In the genomic region with DNA sequence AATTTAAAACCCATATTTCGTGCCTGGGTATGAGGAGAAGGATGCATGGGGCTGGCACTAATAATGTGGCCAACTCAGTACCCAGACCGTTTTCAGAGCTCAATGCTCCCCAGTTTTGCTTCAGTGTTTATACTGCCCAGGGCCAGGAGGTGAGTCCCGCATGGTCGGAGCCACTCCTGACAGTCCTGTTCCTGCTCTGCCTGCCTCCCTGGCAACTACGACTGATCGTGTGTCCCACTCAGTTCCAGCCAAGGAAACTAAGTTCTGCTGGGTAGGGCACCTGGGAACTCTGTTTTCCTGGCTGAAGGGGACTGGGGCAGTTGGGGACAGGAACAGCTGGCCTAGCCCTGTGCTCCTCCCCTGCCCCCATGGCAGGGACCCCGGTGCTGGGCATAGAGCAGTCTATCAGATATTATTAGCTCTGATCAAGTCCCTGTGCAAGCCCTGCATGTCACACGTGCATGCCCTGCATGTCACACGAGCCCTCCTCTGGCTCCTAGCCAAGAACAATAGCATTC, we compare ENCODE assay signal across 29 cellular contexts. TPM values are rescaled to one million over a fixed set of nuclear protein-coding genes. Genes with fewer than 3 reads are reported as not detected.
A peak's percentile ranks its signal among the peaks of the same experiment; 100 is the strongest.
DNase-seq lines count a peak whose midpoint lies in the region; ATAC-seq and TF ChIP-seq lines count a peak whose summit lies in the region.
"Had no signal": no experiment of that assay in that cellular context is flagged by ENCODE, and none has a peak within 500 bp of the region (broad histone marks: within the 10 kb centered on the region; RNA-seq: fewer than 3 reads in every experiment).

No MANE protein-coding gene starts in this region.

- H3K9me3 ChIP-seq in left ventricle myocardium inferior (replicated peaks) (no peaks in the 10 kb centered on the region), spleen (peaks cover 0 to 5% (median 0%) of the 10 kb centered on the region in 8 donors)
- H3K9me3 ChIP-seq: HAP-1, thoracic aorta had no signal

- 62 to 70% (median 67%) methylated on average over 7 to 9 of the region's 9 CpGs for WGBS in spleen, 5 donors

- no peaks in the 10 kb centered on the region for H3K4me1 ChIP-seq in left ventricle myocardium inferior
- H3K4me1 ChIP-seq in spleen, result no peaks in the 10 kb centered on the region
- H3K4me1 ChIP-seq: HAP-1 had no signal

- ATAC-seq in GM19452 (IDR thresholded peaks at IDR 0.05; ENCODE audit: unreplicated experiment), result no peak
- ATAC-seq: activated naive CD4-positive, alpha-beta T cell treated with anti-CD3 and anti-CD28 coated beads, Interleukin-2, amount 50 U/mL, for 72 hours; left cardiac atrium had no signal

- peak; percentile 43 for DNase-seq in cardiac septum (ENCODE audit: low spot score)
- DNase-seq in left ventricle myocardium inferior, result no peak
- peak; percentile 65 for DNase-seq in NCI-H2029 treated with DMSO at 0.1 percent for 48 hours (lab: John Stamatoyannopoulos, UW)
- DNase-seq in NCI-H748 treated with DMSO at 0.1 percent for 48 hours (lab: John Stamatoyannopoulos, UW), result peak; percentile 21
- peak; percentile 51 for DNase-seq in spleen
- DNase-seq in epidermal melanocyte (ENCODE audit: insufficient read length, low spot score), result no peak
- DNase-seq in NK-92 treated with Interleukin-12 subunit alpha and Interleukin-12 subunit beta, amount 100 ng/mL, for 24 hours (lab: John Stamatoyannopoulos, UW), result no peak
- DNase-seq: activated CD4-positive, alpha-beta T cell treated with anti-CD3 and anti-CD28 coated beads for 1 hour; aorta; caudate nucleus; dermis blood vessel endothelial cell; head of caudate nucleus; KBM-7; left cardiac atrium; mesenchymal stem cell; NCI-H82; SIG-M5; stimulated activated CD4-positive, alpha-beta T cell treated with anti-CD3 and anti-CD28 coated beads, Interleukin-2, amount 100 ng/mL, for 48 hours; stimulated activated naive CD4-positive, alpha-beta T cell had no signal

- TF ChIP-seq CTCF in left ventricle myocardium inferior (IDR thresholded peaks at IDR 0.05; ENCODE audit: borderline replicate concordance) (no peak), spleen (IDR thresholded peaks at IDR 0.05 in 8 of 11, conservative IDR thresholded peaks at IDR 0.05 in 3 of 11) (no peak)

- TF ChIP-seq POLR2A in spleen (IDR thresholded peaks at IDR 0.05), result no peak

- H3K27me3 ChIP-seq in left ventricle myocardium inferior (ENCODE audit: low read depth) (peaks cover 46% of the 10 kb centered on the region), spleen (replicated peaks in 1 of 7) (peaks cover 0 to 57% (median 0%) of the 10 kb centered on the region in 7 donors)

- no peak overlapping the region for H3K4me3 ChIP-seq in left ventricle myocardium inferior
- H3K4me3 ChIP-seq in spleen, result no peak overlapping the region
- H3K4me3 ChIP-seq: HAP-1, smooth muscle cell, thoracic aorta had no signal

- no peaks in the 10 kb centered on the region for H3K36me3 ChIP-seq in left ventricle myocardium inferior
- H3K36me3 ChIP-seq in spleen, result no peaks in the 10 kb centered on the region
- H3K36me3 ChIP-seq: HAP-1, thoracic aorta had no signal

- no peak overlapping the region for H3K27ac ChIP-seq in left ventricle myocardium inferior (replicated peaks)
- no peak overlapping the region for H3K27ac ChIP-seq in spleen
- H3K27ac ChIP-seq: C4-2B, thoracic aorta had no signal

- intact Hi-C loops in cardiac septum (cut with DNase I) (no loop called here), left ventricle myocardium inferior (cut with micrococcal nuclease) (no loop called here), spleen (cut with DNase I; ENCODE audit: low total_unique reads) (no loop called here)

RNA-seq across cellular contexts. Expression of a gene that starts 19.2 kb away (rescaled TPM):
- not detected for total RNA-seq in cardiac septum
- total RNA-seq in left ventricle myocardium inferior, result not detected
- not detected for total RNA-seq in spleen
- polyA plus RNA-seq in spleen, result not detected
- total RNA-seq: activated naive CD4-positive, alpha-beta T cell treated with anti-CD3 and anti-CD28 coated beads, Interleukin-2, amount 50 U/mL, for 72 hours; aorta; dermis blood vessel endothelial cell; endothelial cell of umbilical vein; left cardiac atrium; myocyte; renal cortical epithelial cell; smooth muscle cell; thoracic aorta had no signal
- polyA plus RNA-seq: AG04450, aorta, endothelial cell of umbilical vein, smooth muscle cell had no signal

RNA-seq across cellular contexts. Expression of a gene that starts 25.0 kb away (rescaled TPM):
- total RNA-seq in cardiac septum (not detected), left ventricle myocardium inferior (not detected), spleen (not detected)
- polyA plus RNA-seq in spleen, result not detected
- total RNA-seq: activated naive CD4-positive, alpha-beta T cell treated with anti-CD3 and anti-CD28 coated beads, Interleukin-2, amount 50 U/mL, for 72 hours; aorta; dermis blood vessel endothelial cell; endothelial cell of umbilical vein; left cardiac atrium; myocyte; renal cortical epithelial cell; smooth muscle cell; thoracic aorta had no signal
- polyA plus RNA-seq: AG04450, aorta, endothelial cell of umbilical vein, smooth muscle cell had no signal

RNA-seq across cellular contexts. Expression of a gene that starts 50.4 kb away (rescaled TPM):
- total RNA-seq in cardiac septum (71.3 TPM), left ventricle myocardium inferior (26.6 TPM), spleen (1,000 to 10,000 TPM in 6 of 7 donors, 100 to 1,000 TPM in 1; 983 to 7,676 (median 1,629) TPM)
- polyA plus RNA-seq in spleen, result 1,000 to 10,000 TPM in 2 of 3 donors, 100 to 1,000 TPM in 1; 756 to 2,335 (median 1,287) TPM
- total RNA-seq: activated naive CD4-positive, alpha-beta T cell treated with anti-CD3 and anti-CD28 coated beads, Interleukin-2, amount 50 U/mL, for 72 hours; dermis blood vessel endothelial cell; endothelial cell of umbilical vein; myocyte; renal cortical epithelial cell; smooth muscle cell had no signal
- polyA plus RNA-seq: AG04450, endothelial cell of umbilical vein had no signal

Comparison
In these comparisons a context has a peak if more than half of its experiments do, and no peak if none do; other contexts are left out.
1. DNase-seq: peak in cardiac septum (single experiment), NCI-H2029 treated with DMSO at 0.1 percent for 48 hours (single experiment), NCI-H748 treated with DMSO at 0.1 percent for 48 hours (single experiment) and spleen (single experiment); none in left ventricle myocardium inferior (single experiment), epidermal melanocyte (single experiment) and NK-92 treated with Interleukin-12 subunit alpha and Interleukin-12 subunit beta, amount 100 ng/mL, for 24 hours (single experiment).
2. RNA of a gene that starts 50.4 kb away (total RNA-seq): 983 to 7,676 TPM in spleen; 71.3 TPM in cardiac septum (single experiment) and 26.6 TPM in left ventricle myocardium inferior (single experiment); every median in the first group is over 10 times any median in the second.